1 cellular context compared by ENCODE assay signal in genomic region chr14:64503184-64503433, GRCh38.
TF ChIP-seq lines count a peak whose summit lies in the region.

No MANE protein-coding gene starts in this region.

TF ChIP-seq in GM23338, 12 proteins besides CTCF, POLR2A, EP300 and RAD21 (continued from another document):
- TF ChIP-seq, protein P1, sequence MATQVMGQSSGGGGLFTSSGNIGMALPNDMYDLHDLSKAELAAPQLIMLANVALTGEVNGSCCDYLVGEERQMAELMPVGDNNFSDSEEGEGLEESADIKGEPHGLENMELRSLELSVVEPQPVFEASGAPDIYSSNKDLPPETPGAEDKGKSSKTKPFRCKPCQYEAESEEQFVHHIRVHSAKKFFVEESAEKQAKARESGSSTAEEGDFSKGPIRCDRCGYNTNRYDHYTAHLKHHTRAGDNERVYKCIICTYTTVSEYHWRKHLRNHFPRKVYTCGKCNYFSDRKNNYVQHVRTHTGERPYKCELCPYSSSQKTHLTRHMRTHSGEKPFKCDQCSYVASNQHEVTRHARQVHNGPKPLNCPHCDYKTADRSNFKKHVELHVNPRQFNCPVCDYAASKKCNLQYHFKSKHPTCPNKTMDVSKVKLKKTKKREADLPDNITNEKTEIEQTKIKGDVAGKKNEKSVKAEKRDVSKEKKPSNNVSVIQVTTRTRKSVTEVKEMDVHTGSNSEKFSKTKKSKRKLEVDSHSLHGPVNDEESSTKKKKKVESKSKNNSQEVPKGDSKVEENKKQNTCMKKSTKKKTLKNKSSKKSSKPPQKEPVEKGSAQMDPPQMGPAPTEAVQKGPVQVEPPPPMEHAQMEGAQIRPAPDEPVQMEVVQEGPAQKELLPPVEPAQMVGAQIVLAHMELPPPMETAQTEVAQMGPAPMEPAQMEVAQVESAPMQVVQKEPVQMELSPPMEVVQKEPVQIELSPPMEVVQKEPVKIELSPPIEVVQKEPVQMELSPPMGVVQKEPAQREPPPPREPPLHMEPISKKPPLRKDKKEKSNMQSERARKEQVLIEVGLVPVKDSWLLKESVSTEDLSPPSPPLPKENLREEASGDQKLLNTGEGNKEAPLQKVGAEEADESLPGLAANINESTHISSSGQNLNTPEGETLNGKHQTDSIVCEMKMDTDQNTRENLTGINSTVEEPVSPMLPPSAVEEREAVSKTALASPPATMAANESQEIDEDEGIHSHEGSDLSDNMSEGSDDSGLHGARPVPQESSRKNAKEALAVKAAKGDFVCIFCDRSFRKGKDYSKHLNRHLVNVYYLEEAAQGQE (IDR thresholded peaks at IDR 0.05; ENCODE audit: unreplicated experiment), result no peak
- TF ChIP-seq ZNF114 (CRISPR knock-in tag; IDR thresholded peaks at IDR 0.05) (no peak), ZNF331 (CRISPR knock-in tag; IDR thresholded peaks at IDR 0.05; ENCODE audit: low read depth) (no peak), ETS1 (IDR thresholded peaks at IDR 0.05) (no peak), ZNF462 (CRISPR knock-in tag; IDR thresholded peaks at IDR 0.05) (no peak)
